Comparison of ENCODE assay signal across 1 cellular context in the genomic region with DNA sequence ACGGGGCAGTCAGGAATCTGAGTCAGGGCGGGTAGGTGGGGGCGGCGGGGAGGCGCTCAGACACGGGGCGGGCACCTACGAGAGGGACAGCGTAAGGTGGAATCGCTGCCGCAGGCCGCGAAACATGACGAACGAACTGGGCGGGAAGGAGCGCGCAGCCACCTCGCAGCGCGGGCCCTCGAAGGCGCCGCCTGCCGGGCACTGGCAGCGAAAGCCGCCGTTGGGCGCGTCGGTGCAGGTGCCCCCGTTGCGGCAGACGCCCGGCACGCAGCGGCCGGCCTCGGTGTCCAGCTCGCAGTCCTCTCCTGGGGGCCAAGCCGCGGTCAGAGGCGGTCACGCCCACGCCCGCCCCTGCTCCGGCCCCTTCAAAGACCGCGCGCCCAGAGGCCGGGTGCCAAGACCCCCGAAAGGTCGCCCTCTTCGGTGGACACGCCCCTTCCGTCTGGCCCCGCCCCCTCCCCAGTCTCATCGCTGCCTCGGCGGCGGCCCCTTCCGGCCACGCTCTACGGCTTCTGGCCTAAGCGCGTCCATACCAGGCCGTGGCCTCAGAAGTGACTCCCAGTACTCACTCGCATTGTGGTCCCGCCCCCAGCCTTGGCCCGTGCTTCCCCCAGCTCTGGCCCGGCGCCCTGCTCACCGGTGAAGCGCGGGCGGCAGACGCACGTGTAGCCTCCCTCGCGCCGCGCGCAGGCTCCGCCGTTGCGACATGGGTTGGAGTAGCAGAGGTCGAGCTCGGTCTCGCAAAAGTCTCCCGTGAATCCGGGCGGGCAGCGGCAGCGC.
TF ChIP-seq lines count a peak whose summit lies in the region.

No MANE protein-coding gene starts in this region.

TF ChIP-seq in endothelial cell of umbilical vein, 7 proteins besides CTCF, POLR2A, EP300 and RAD21:
- TF ChIP-seq FOS (IDR thresholded peaks at IDR 0.05; ENCODE audit: borderline replicate concordance, insufficient read depth, low read length) (no peak), POLR2AphosphoS5 (IDR thresholded peaks at IDR 0.05; ENCODE audit: insufficient read depth, low read depth, low read length) (peak; percentile 62), JUN (IDR thresholded peaks at IDR 0.05; ENCODE audit: borderline replicate concordance, insufficient read depth, insufficient read length, low read depth) (no peak), MYC (IDR thresholded peaks at IDR 0.05; ENCODE audit: low read depth, low read length) (peak; percentile 19), EZH2 (IDR thresholded peaks at IDR 0.05; ENCODE audit: borderline replicate concordance, low read depth, low read length, severe bottlenecking) (no peak)
- TF ChIP-seq, protein P1, sequence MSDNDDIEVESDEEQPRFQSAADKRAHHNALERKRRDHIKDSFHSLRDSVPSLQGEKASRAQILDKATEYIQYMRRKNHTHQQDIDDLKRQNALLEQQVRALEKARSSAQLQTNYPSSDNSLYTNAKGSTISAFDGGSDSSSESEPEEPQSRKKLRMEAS (IDR thresholded peaks at IDR 0.05; ENCODE audit: insufficient read depth, insufficient read length), result no peak
